Comparison of ENCODE assay signal across 20 cellular contexts in the genomic region with DNA sequence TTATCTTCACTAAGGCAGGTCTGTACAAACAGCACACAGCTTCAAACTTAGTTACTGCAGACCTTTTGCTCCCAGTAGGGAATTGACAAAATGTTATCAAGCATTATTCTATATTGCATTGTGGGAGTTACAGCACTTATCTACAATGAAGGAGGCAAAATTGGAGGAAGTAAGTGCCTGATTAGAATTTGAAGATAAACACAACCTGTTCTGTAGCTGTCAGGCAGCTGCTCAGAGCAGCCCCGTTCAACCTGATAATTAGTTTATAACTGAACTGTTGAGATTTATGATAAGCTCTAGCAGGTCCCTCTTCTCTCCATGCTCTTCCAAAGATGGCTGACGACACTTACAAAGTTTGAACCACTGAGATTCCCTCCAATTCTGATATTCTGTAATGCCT.
"Had no signal": no experiment of that assay in that cellular context is flagged by ENCODE, and none has a peak within 500 bp of the region (broad histone marks: within the 10 kb centered on the region; RNA-seq: fewer than 3 reads in every experiment).

No MANE protein-coding gene starts in this region.

- ATAC-seq: activated CD4-positive, alpha-beta T cell treated with anti-CD3 and anti-CD28 coated beads for 36 hours; activated T-cell treated with anti-CD3 and anti-CD28 coated beads, Interleukin-2, amount 50 U/mL, for 4 hours; foreskin keratinocyte; naive thymus-derived CD8-positive, alpha-beta T cell; psoas muscle had no signal

- DNase-seq: activated B cell treated with CpG ODN at 0.5 μM for 24 hours; activated CD4-positive, alpha-beta T cell treated with anti-CD3 and anti-CD28 coated beads for 36 hours; activated CD4-positive, alpha-beta T cell treated with anti-CD3 and anti-CD28 coated beads, Interleukin-2, amount 50 U/mL, for 4 hours; activated CD8-positive, alpha-beta memory T cell treated with anti-CD3 and anti-CD28 coated beads for 24 hours; activated CD8-positive, alpha-beta memory T cell treated with anti-CD3 and anti-CD28 coated beads, Interleukin-2, amount 50 U/mL, for 48 hours; activated naive CD4-positive, alpha-beta T cell treated with Interleukin-2 at 50 U/mL for 16 hours; activated naive CD8-positive, alpha-beta T cell treated with anti-CD3 and anti-CD28 coated beads for 36 hours; activated T-cell treated with anti-CD3 and anti-CD28 coated beads, Interleukin-2, amount 50 U/mL, for 4 hours; central memory CD4-positive, alpha-beta T cell; effector memory CD4-positive, alpha-beta T cell; foreskin keratinocyte; immature natural killer cell; kidney glomerular epithelial cell; left ventricle myocardium inferior; naive thymus-derived CD8-positive, alpha-beta T cell; ovary; psoas muscle; stimulated activated CD4-positive, alpha-beta T cell treated with anti-CD3 and anti-CD28 coated beads, Interleukin-4, amount 100 ng/mL, for 24 hours; stimulated activated naive CD4-positive, alpha-beta T cell treated with Interleukin-2 at 50 U/mL for 16 hours; upper lobe of left lung had no signal
